ENCODE assay signal across 14 cellular contexts in genomic region chr7:40509301-40509700, GRCh38.
DNase-seq lines count a peak whose midpoint lies in the region; TF ChIP-seq lines count a peak whose summit lies in the region.
"Had no signal": no experiment of that assay in that cellular context is flagged by ENCODE, and none has a peak within 500 bp of the region (broad histone marks: within the 10 kb centered on the region; RNA-seq: fewer than 3 reads in every experiment).

No MANE protein-coding gene starts in this region.

- no peak overlapping the region for H3K4ac ChIP-seq in neuronal stem cell (ENCODE audit: low read length)

- CTCF ChIA-PET in mammary epithelial cell (lab: Charles Lee; ENCODE audit: low non-redundant PET), result no interaction called here

- no peaks in the 10 kb centered on the region for H3K79me1 ChIP-seq in neuronal stem cell (ENCODE audit: low read depth, low read length)

- in situ Hi-C loops in mammary epithelial cell (cut with MboI; ENCODE audit: low sequenced_read_pairs in 2 of 2), result loop anchor here (25.0 kb wide), 1 partner anchor 1203 kb away; the partner anchor contains the start of gene INHBA (in 2 of the 2)

- H3K4me2 ChIP-seq in mammary epithelial cell (ENCODE audit: insufficient read depth, low read depth, low read length) (no peak overlapping the region), neuronal stem cell (ENCODE audit: insufficient read depth, low read length, poor library complexity, severe bottlenecking) (no peak overlapping the region)
- H3K4me2 ChIP-seq: BLaER1 treated with 17β-estradiol and CSF1 and Interleukin-3, amounts not matched to agents 10 nM and 100 nM; GM23338 had no signal

- WGBS in mammary epithelial cell (ENCODE audit: low coverage, missing lambda C conversion rate), result 47% methylated on average over 3 of the region's 3 CpGs
- 43 to 49% methylated on average over 3 of the region's 3 CpGs for WGBS in ectodermal cell, 2 experiments
- WGBS in neuronal stem cell (ENCODE audit: extremely low coverage in 2 of 2, insufficient read length in 2 of 2, insufficient replicate concordance in 1 of 2), 2 donors, result no CpG with 5 or more reads among the region's 3 CpGs

- no peaks in the 10 kb centered on the region for H3K79me2 ChIP-seq in mammary epithelial cell (ENCODE audit: insufficient read depth, low read length)

- H3K9me3 Mint-ChIP-seq in activated T-helper 1 cell treated with anti-CD3 and anti-CD28 coated beads, Interleukin-12 subunit alpha, Interleukin-12 subunit beta, Interleukin-2, Interleukin-4 antibody, amounts not matched to agents 30 ng/mL and 10 ng/mL and 1 ng/mL, durations not matched to agents 14 hours and 24 hours and 36 hours, result no peaks in the 10 kb centered on the region

- H3K9me3 ChIP-seq in mammary epithelial cell (replicated peaks; ENCODE audit: insufficient read depth, low read length), result no peaks in the 10 kb centered on the region
- peaks cover 0 to 5% of the 10 kb centered on the region in 2 donors for H3K9me3 ChIP-seq in breast epithelium
- no peaks in the 10 kb centered on the region for H3K9me3 ChIP-seq in ectodermal cell (ENCODE audit: control insufficient read depth, low read length)
- peaks cover 5 to 25% of the 10 kb centered on the region in 2 donors for H3K9me3 ChIP-seq in neuronal stem cell (replicated peaks in 1 of 2; ENCODE audit: control insufficient read depth in 2 of 2, insufficient read depth in 1 of 2, low read depth in 1 of 2, low read length in 2 of 2)
- H3K9me3 ChIP-seq: BLaER1 treated with 17β-estradiol and CSF1 and Interleukin-3, amounts not matched to agents 10 nM and 100 nM had no signal

- H3K27me3 Mint-ChIP-seq in activated T-helper 1 cell treated with anti-CD3 and anti-CD28 coated beads, Interleukin-12 subunit alpha, Interleukin-12 subunit beta, Interleukin-2, Interleukin-4 antibody, amounts not matched to agents 30 ng/mL and 10 ng/mL and 1 ng/mL, durations not matched to agents 14 hours and 24 hours and 36 hours (ENCODE audit: insufficient read depth), result no peaks in the 10 kb centered on the region
- H3K27me3 Mint-ChIP-seq: CD4-positive, CD25-positive, alpha-beta regulatory T cell had no signal

- H4K20me1 ChIP-seq in mammary epithelial cell (ENCODE audit: insufficient read depth, low read length), result no peaks in the 10 kb centered on the region
- H4K20me1 ChIP-seq: BLaER1 treated with 17β-estradiol and CSF1 and Interleukin-3, amounts not matched to agents 10 nM and 100 nM had no signal

- H4K8ac ChIP-seq in neuronal stem cell (ENCODE audit: low read depth, low read length), result no peak overlapping the region

- no peak overlapping the region for H3K4me3 Mint-ChIP-seq in activated T-helper 1 cell treated with anti-CD3 and anti-CD28 coated beads, Interleukin-12 subunit alpha, Interleukin-12 subunit beta, Interleukin-2, Interleukin-4 antibody, amounts not matched to agents 30 ng/mL and 10 ng/mL and 1 ng/mL, durations not matched to agents 14 hours and 24 hours and 36 hours
- H3K4me3 Mint-ChIP-seq: CD4-positive, CD25-positive, alpha-beta regulatory T cell; GM23338 had no signal

- H3K36me3 ChIP-seq in mammary epithelial cell (ENCODE audit: insufficient read depth, low read length) (no peaks in the 10 kb centered on the region), breast epithelium (no peaks in the 10 kb centered on the region), ectodermal cell (ENCODE audit: control insufficient read depth, insufficient read depth, low read length) (no peaks in the 10 kb centered on the region), neuronal stem cell (replicated peaks in 1 of 2; ENCODE audit: control insufficient read depth in 2 of 2, insufficient read depth in 2 of 2, low read length in 2 of 2) (no peaks in the 10 kb centered on the region)
- H3K36me3 ChIP-seq: BLaER1 treated with 17β-estradiol and CSF1 and Interleukin-3, amounts not matched to agents 10 nM and 100 nM had no signal

- H3K4me1 ChIP-seq in mammary epithelial cell (ENCODE audit: insufficient read depth, low read length) (peaks cover 4% of the 10 kb centered on the region), breast epithelium (no peaks in the 10 kb centered on the region), ectodermal cell (ENCODE audit: control insufficient read depth, insufficient read depth, low read length) (no peaks in the 10 kb centered on the region), neuronal stem cell (ENCODE audit: control insufficient read depth in 2 of 2, insufficient read depth in 1 of 2, low read depth in 1 of 2, low read length in 2 of 2) (peaks cover 5 to 12% of the 10 kb centered on the region in 2 donors)

- H2BK120ac ChIP-seq in neuronal stem cell (ENCODE audit: low read depth, low read length), result no peak overlapping the region

- no peak overlapping the region for H2BK15ac ChIP-seq in neuronal stem cell (ENCODE audit: low read length)

- H3K23ac ChIP-seq in neuronal stem cell (ENCODE audit: low read depth, low read length, poor library complexity), result no peak overlapping the region

- no peak overlapping the region for H2BK12ac ChIP-seq in neuronal stem cell (ENCODE audit: low read length)

- no peak overlapping the region for H2BK5ac ChIP-seq in neuronal stem cell (ENCODE audit: low read length)

- TF ChIP-seq POLR2A in breast epithelium (IDR thresholded peaks at IDR 0.05), result no peak

- intact Hi-C loops in mammary epithelial cell (cut with micrococcal nuclease), result loop anchor here (10.0 kb wide), 1 partner anchor 256 kb away; no protein-coding TSS in a partner anchor
- intact Hi-C loops in breast epithelium (cut with DNase I; ENCODE audit: low total_unique reads), result no loop called here
- intact Hi-C loops in activated T-helper 1 cell treated with anti-CD3 and anti-CD28 coated beads, Interleukin-12 subunit alpha, Interleukin-12 subunit beta, Interleukin-2, Interleukin-4 antibody, amounts not matched to agents 30 ng/mL and 10 ng/mL and 1 ng/mL, durations not matched to agents 14 hours and 24 hours and 36 hours (cut with micrococcal nuclease), result loop anchor here (10.0 kb wide), 1 partner anchor 1196 kb away; the partner anchor contains the start of gene INHBA

- no peaks in the 10 kb centered on the region for H3K4me1 Mint-ChIP-seq in activated T-helper 1 cell treated with anti-CD3 and anti-CD28 coated beads, Interleukin-12 subunit alpha, Interleukin-12 subunit beta, Interleukin-2, Interleukin-4 antibody, amounts not matched to agents 30 ng/mL and 10 ng/mL and 1 ng/mL, durations not matched to agents 14 hours and 24 hours and 36 hours (ENCODE audit: low read depth)
- H3K4me1 Mint-ChIP-seq: GM23338 had no signal

- no peak overlapping the region for H3K14ac ChIP-seq in neuronal stem cell (ENCODE audit: low read length)

- H3K27ac ChIP-seq in mammary epithelial cell (ENCODE audit: insufficient read depth, low read depth, low read length), result no peak overlapping the region
- H3K27ac ChIP-seq in breast epithelium, result no peak overlapping the region
- H3K27ac ChIP-seq in ectodermal cell (ENCODE audit: insufficient read depth, low read depth, low read length, poor library complexity, severe bottlenecking), result peak overlapping the region; percentile 78
- H3K27ac ChIP-seq in neuronal stem cell (replicated peaks; ENCODE audit: low read length), result peak overlapping the region; percentile 84
- H3K27ac ChIP-seq: BLaER1 treated with 17β-estradiol and CSF1 and Interleukin-3, amounts not matched to agents 10 nM and 100 nM had no signal

- no peak overlapping the region for H2AK5ac ChIP-seq in neuronal stem cell (ENCODE audit: low read depth, low read length)

- H3K4me3 ChIP-seq in mammary epithelial cell (replicated peaks in 1 of 3; ENCODE audit: insufficient read depth in 1 of 3, low read depth in 2 of 3, low read length in 3 of 3) (no peak overlapping the region), breast epithelium (no peak overlapping the region), ectodermal cell (ENCODE audit: insufficient read depth, low read depth, low read length) (no peak overlapping the region), neuronal stem cell (ENCODE audit: low read length in 2 of 2) (peak overlapping the region in 1 of 2 donors; percentile 41)
- H3K4me3 ChIP-seq: BLaER1 treated with 17β-estradiol and CSF1 and Interleukin-3, amounts not matched to agents 10 nM and 100 nM; GM12878; GM23338 had no signal

- H3K36me3 Mint-ChIP-seq in activated T-helper 1 cell treated with anti-CD3 and anti-CD28 coated beads, Interleukin-12 subunit alpha, Interleukin-12 subunit beta, Interleukin-2, Interleukin-4 antibody, amounts not matched to agents 30 ng/mL and 10 ng/mL and 1 ng/mL, durations not matched to agents 14 hours and 24 hours and 36 hours (ENCODE audit: low read depth), result no peaks in the 10 kb centered on the region

- BruUV-seq in mammary epithelial cell (replicated peaks; lab: Mats Ljungman, UMichigan), result no TSS peak

- no peak overlapping the region for H4K91ac ChIP-seq in neuronal stem cell (ENCODE audit: low read depth, low read length, poor library complexity)

- no peak overlapping the region for H3K18ac ChIP-seq in neuronal stem cell (ENCODE audit: low read length)

- H3K9ac ChIP-seq in mammary epithelial cell (ENCODE audit: insufficient read depth, low read length) (no peak overlapping the region), neuronal stem cell (ENCODE audit: low read depth, low read length, poor library complexity) (no peak overlapping the region)
- H3K9ac ChIP-seq: BLaER1 treated with 17β-estradiol and CSF1 and Interleukin-3, amounts not matched to agents 10 nM and 100 nM had no signal

- dilution Hi-C loops in mammary epithelial cell (cut with HindIII; ENCODE audit: low sequenced_read_pairs), result no loop called here

- H2AFZ ChIP-seq in mammary epithelial cell (ENCODE audit: low read depth, low read length) (peak overlapping the region; percentile 40), neuronal stem cell (ENCODE audit: low read length) (peak overlapping the region; percentile 77)
- H2AFZ ChIP-seq: GM23338 had no signal

- H3K27me3 ChIP-seq in mammary epithelial cell (ENCODE audit: insufficient read depth, low read length) (no peaks in the 10 kb centered on the region), breast epithelium (no peaks in the 10 kb centered on the region), ectodermal cell (ENCODE audit: control insufficient read depth, insufficient read depth, low read length, poor library complexity, severe bottlenecking) (no peaks in the 10 kb centered on the region), neuronal stem cell (ENCODE audit: control insufficient read depth in 3 of 3, insufficient read depth in 3 of 3, low read depth in 1 of 3, low read length in 3 of 3) (no peaks in the 10 kb centered on the region)
- H3K27me3 ChIP-seq: BLaER1 treated with 17β-estradiol and CSF1 and Interleukin-3, amounts not matched to agents 10 nM and 100 nM had no signal

- TF ChIP-seq CTCF in mammary epithelial cell (conservative IDR thresholded peaks at IDR 0.05 in 1 of 2, IDR thresholded peaks at IDR 0.05 in 1 of 2; ENCODE audit: extremely low read depth in 1 of 2, insufficient read depth in 1 of 2, low read depth in 1 of 2, low read length in 2 of 2) (no peak), breast epithelium (IDR thresholded peaks at IDR 0.05) (no peak), GM20000 (IDR thresholded peaks at IDR 0.05; ENCODE audit: extremely low read depth, missing control alignments) (no peak)

- no peak for DNase-seq in mammary epithelial cell
- DNase-seq in breast epithelium (ENCODE audit: low spot score in 2 of 2), result no peak
- peak; percentile 62 for DNase-seq in neuronal stem cell (ENCODE audit: low spot score)
- DNase-seq in GM20000 (ENCODE audit: low spot score), result no peak
- no peak for DNase-seq in activated T-cell treated with anti-CD3 and anti-CD28 coated beads for 4 hours
- DNase-seq in activated T-helper 1 cell treated with anti-CD3 and anti-CD28 coated beads, Interleukin-12 subunit alpha, Interleukin-12 subunit beta, Interleukin-2, Interleukin-4 antibody, amounts not matched to agents 30 ng/mL and 10 ng/mL and 1 ng/mL, durations not matched to agents 14 hours and 24 hours and 36 hours (ENCODE audit: low spot score), result no peak
- DNase-seq: ACHN; CD4-positive, CD25-positive, alpha-beta regulatory T cell; DMS79; H7 had no signal

- no peak overlapping the region for H3K27ac Mint-ChIP-seq in activated T-helper 1 cell treated with anti-CD3 and anti-CD28 coated beads, Interleukin-12 subunit alpha, Interleukin-12 subunit beta, Interleukin-2, Interleukin-4 antibody, amounts not matched to agents 30 ng/mL and 10 ng/mL and 1 ng/mL, durations not matched to agents 14 hours and 24 hours and 36 hours
- H3K27ac Mint-ChIP-seq: CD4-positive, CD25-positive, alpha-beta regulatory T cell; GM23338 had no signal

Comparison
In these comparisons a context has a peak if more than half of its experiments do, and no peak if none do; other contexts are left out.
1. H3K27ac ChIP-seq: peak in ectodermal cell (single experiment) and neuronal stem cell (single experiment); none in mammary epithelial cell (single experiment) and breast epithelium (0 of 2).